ENCODE assay signal across 22 cellular contexts in genomic region chr10:116845823-116846222, GRCh38. TPM values are rescaled to one million over a fixed set of nuclear protein-coding genes. Genes with fewer than 3 reads are reported as not detected.
DNase-seq lines count a peak whose midpoint lies in the region; ATAC-seq and TF ChIP-seq lines count a peak whose summit lies in the region.
"Had no signal": no experiment of that assay in that cellular context is flagged by ENCODE, and none has a peak within 500 bp of the region (broad histone marks: within the 10 kb centered on the region; RNA-seq: fewer than 3 reads in every experiment).

No MANE protein-coding gene starts in this region.

- H3K9me3 ChIP-seq in A673 (ENCODE audit: low read depth, low read length, poor library complexity, severe bottlenecking) (no peaks in the 10 kb centered on the region), OCI-LY7 (ENCODE audit: low read length) (no peaks in the 10 kb centered on the region)
- H3K9me3 ChIP-seq: Peyer's patch had no signal

- intact Hi-C loops in A673 (cut with micrococcal nuclease; ENCODE audit: unreplicated experiment) (no loop called here), OCI-LY7 (cut with micrococcal nuclease; ENCODE audit: unreplicated experiment) (no loop called here)

- H2AFZ ChIP-seq in OCI-LY7 (ENCODE audit: low read length) = no peak overlapping the region

- DNase-seq in A673 (ENCODE audit: low spot score) = peak; percentile 32
- DNase-seq in OCI-LY7 (ENCODE audit: low spot score) = no peak
- DNase-seq in kidney tubule cell (ENCODE audit: low spot score) = peak; percentile 31
- DNase-seq in foreskin fibroblast = no peak
- no peak for DNase-seq in SIG-M5 (lab: John Stamatoyannopoulos, UW)
- DNase-seq: C1 segment of cervical spinal cord; CD8-positive, alpha-beta memory T cell; DND-41; GF-D8; MV-4-11; NCI-H187 treated with DMSO at 0.1 percent for 48 hours; NCI-H226; NCI-H524 treated with DMSO at 0.1 percent for 48 hours; Peyer's patch; SHP77; T-cell had no signal

- no peaks in the 10 kb centered on the region for H4K20me1 ChIP-seq in OCI-LY7 (ENCODE audit: insufficient read depth, low read length)

- CTCF ChIA-PET in A673 (lab: Charles Lee) = no interaction called here
- CTCF ChIA-PET in OCI-LY7 (lab: Charles Lee; ENCODE audit: unreplicated experiment) = no interaction called here

- H3K27ac ChIP-seq in A673 (ENCODE audit: low read depth, low read length, poor library complexity, severe bottlenecking) (no peak overlapping the region), OCI-LY7 (ENCODE audit: low read depth, low read length, poor library complexity, severe bottlenecking) (no peak overlapping the region)
- H3K27ac ChIP-seq: KMS-11, Peyer's patch had no signal

- no peak for TF ChIP-seq CTCF in A673 (conservative IDR thresholded peaks at IDR 0.05; ENCODE audit: low read depth, low read length)
- no peak for TF ChIP-seq CTCF in OCI-LY7 (conservative IDR thresholded peaks at IDR 0.05; ENCODE audit: low read length)
- TF ChIP-seq CTCF in foreskin fibroblast (IDR thresholded peaks at IDR 0.05; ENCODE audit: low read depth, low read length) = no peak

- H3K9me2 ChIP-seq in OCI-LY7 (ENCODE audit: insufficient read depth, low read length) = no peaks in the 10 kb centered on the region

- peak; percentile 18 for ATAC-seq in GM18519 (IDR thresholded peaks at IDR 0.05; ENCODE audit: low FRiP score, unreplicated experiment)
- ATAC-seq in activated CD4-positive, CD25-positive, alpha-beta regulatory T cell treated with anti-CD3 and anti-CD28 coated beads, Interleukin-2, amount 50 U/mL, for 24 hours = no peak
- ATAC-seq: SK-N-SH treated with all-trans-retinoic acid at 6 μM for 48 hours, T-cell had no signal

- H3K79me2 ChIP-seq in OCI-LY7 (ENCODE audit: insufficient read depth, low read depth, low read length) = no peaks in the 10 kb centered on the region

- no peaks in the 10 kb centered on the region for H3K27me3 ChIP-seq in A673 (replicated peaks; ENCODE audit: insufficient read depth, low read depth, low read length, poor library complexity)
- H3K27me3 ChIP-seq: Peyer's patch had no signal

- H3K36me3 ChIP-seq in A673 (ENCODE audit: insufficient read depth, low read length, poor library complexity, severe bottlenecking) (no peaks in the 10 kb centered on the region), OCI-LY7 (ENCODE audit: insufficient read depth, low read length) (no peaks in the 10 kb centered on the region)
- H3K36me3 ChIP-seq: Peyer's patch had no signal

- POLR2A ChIA-PET in A673 (lab: Charles Lee; ENCODE audit: low non-redundant PET) = no interaction called here
- POLR2A ChIA-PET in OCI-LY7 (lab: Charles Lee) = no interaction called here

- H3K4me3 ChIP-seq in A673 (ENCODE audit: low read depth, low read length, poor library complexity, severe bottlenecking) (no peak overlapping the region), OCI-LY7 (ENCODE audit: low read depth, low read length, poor library complexity, severe bottlenecking) (no peak overlapping the region), foreskin fibroblast (ENCODE audit: low read depth in 1 of 2, low read length in 2 of 2) (no peak overlapping the region)
- H3K4me3 ChIP-seq: Peyer's patch had no signal

- H3K4me1 ChIP-seq in A673 (ENCODE audit: insufficient read depth, low read length, poor library complexity, severe bottlenecking) = peaks cover 24% of the 10 kb centered on the region
- no peaks in the 10 kb centered on the region for H3K4me1 ChIP-seq in OCI-LY7 (ENCODE audit: insufficient read depth, low read length, poor library complexity, severe bottlenecking)

- peak overlapping the region; percentile 12; the same call in 1 of the 2 replicates for H3K4me2 ChIP-seq in OCI-LY7 (ENCODE audit: low read length)
- H3K4me2 ChIP-seq: KMS-11 had no signal

- BruUV-seq in A673 (replicated peaks; lab: Mats Ljungman, UMichigan) = no TSS peak
- BruUV-seq in OCI-LY7 (replicated peaks; lab: Mats Ljungman, UMichigan) = no TSS peak

RNA-seq across cellular contexts. Expression of gene ENO4, which starts 3.5 kb away (rescaled TPM):
- total RNA-seq in A673 (2021) = 0.28 TPM in 2 replicates
- total RNA-seq in OCI-LY7 (2014; rRNA removed; shearing (Covaris generic)) = not detected in 2 replicates
- total RNA-seq in OCI-LY7 (2022) = not detected in 2 replicates
- total RNA-seq: CD8-positive, alpha-beta memory T cell; H1; HT-29; Peyer's patch; T-cell had no signal

Comparison
In these comparisons a context has a peak if more than half of its experiments do, and no peak if none do; other contexts are left out.
1. DNase-seq: peak in A673 (single experiment) and kidney tubule cell (single experiment); none in OCI-LY7 (single experiment), foreskin fibroblast (0 of 2) and SIG-M5 (single experiment).